Comparison of ENCODE assay signal across 15 cellular contexts in genomic region chr3:195438371-195438770, GRCh38.
"Had no signal": no experiment of that assay in that cellular context is flagged by ENCODE, and none has a peak within 500 bp of the region (broad histone marks: within the 10 kb centered on the region; RNA-seq: fewer than 3 reads in every experiment).

No MANE protein-coding gene starts in this region.

- H3K4me3 ChIP-seq: heart left ventricle, left ventricle myocardium inferior, psoas muscle, sigmoid colon had no signal

- H3K9me3 ChIP-seq: heart left ventricle, left ventricle myocardium inferior, psoas muscle, sigmoid colon had no signal

- H3K36me3 ChIP-seq: heart left ventricle, left ventricle myocardium inferior, sigmoid colon had no signal

- ATAC-seq: heart left ventricle, psoas muscle had no signal

- FAIRE-seq: islet of Langerhans had no signal

- H3K27ac ChIP-seq: heart left ventricle, left ventricle myocardium inferior, psoas muscle, sigmoid colon had no signal

- DNase-seq: activated CD4-positive, alpha-beta memory T cell treated with anti-CD3 and anti-CD28 coated beads, Interleukin-2, amount 10 ng/mL, durations not matched to agents 7 days and 5 days; activated CD4-positive, alpha-beta T cell treated with anti-CD3 and anti-CD28 coated beads for 1 hour; activated gamma-delta T cell treated with Interleukin-2 at 50 U/mL for 16 hours; activated naive CD8-positive, alpha-beta T cell treated with anti-CD3 and anti-CD28 coated beads for 36 hours; activated T-cell treated with anti-CD3 and anti-CD28 coated beads, Interleukin-2, amount 50 U/mL, for 48 hours; anterior cingulate cortex; foreskin melanocyte; heart left ventricle; left ventricle myocardium inferior; psoas muscle; sigmoid colon; stimulated activated CD4-positive, alpha-beta T cell treated with anti-CD3 and anti-CD28 coated beads, Interleukin-12 subunit alpha, Interleukin-12 subunit beta, amount 100 ng/mL, for 4 hours; stimulated activated CD4-positive, alpha-beta T cell treated with anti-CD3 and anti-CD28 coated beads, Interleukin-2, amount 100 ng/mL, for 48 hours; stimulated activated naive CD4-positive, alpha-beta T cell treated with Interleukin-2 at 50 U/mL for 16 hours had no signal

- H3K27me3 ChIP-seq: heart left ventricle, sigmoid colon had no signal
